ENCODE assay signal across 34 cellular contexts in the genomic region with DNA sequence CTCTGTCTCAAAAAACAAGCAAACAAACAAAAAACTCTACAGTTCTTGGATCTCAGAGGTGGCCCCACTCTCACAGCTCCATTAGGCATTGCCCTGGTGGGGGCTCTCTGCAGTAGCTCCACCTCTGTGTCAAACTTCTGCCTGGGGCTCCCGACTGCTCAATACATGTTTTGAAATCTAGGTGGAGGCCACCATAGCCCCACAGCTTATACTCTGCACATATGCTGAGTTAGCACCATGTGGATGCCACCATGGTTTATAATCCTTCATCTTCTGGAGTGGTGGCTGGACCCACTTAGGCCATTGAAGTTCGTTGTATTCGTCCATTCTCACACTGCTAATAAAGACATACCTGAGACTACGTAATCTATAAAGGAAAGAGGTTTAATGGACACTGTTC.
"Had no signal": no experiment of that assay in that cellular context is flagged by ENCODE, and none has a peak within 500 bp of the region (broad histone marks: within the 10 kb centered on the region; RNA-seq: fewer than 3 reads in every experiment).

No MANE protein-coding gene starts in this region.

- H3K27ac Mint-ChIP-seq: activated B cell treated with CpG ODN at 0.5 μM for 24 hours; activated CD4-positive, alpha-beta memory T cell treated with anti-CD3 and anti-CD28 coated beads for 36 hours; activated CD4-positive, alpha-beta T cell treated with anti-CD3 and anti-CD28 coated beads, Interleukin-2, amount 10 ng/mL, durations not matched to agents 24 days and 14 days; activated CD8-positive, alpha-beta T cell treated with anti-CD3 and anti-CD28 coated beads for 36 hours; activated naive CD4-positive, alpha-beta T cell treated with anti-CD3 and anti-CD28 coated beads for 36 hours; activated naive CD8-positive, alpha-beta T cell treated with anti-CD3 and anti-CD28 coated beads for 36 hours; activated T-cell treated with anti-CD3 and anti-CD28 coated beads, Interleukin-2, amount 50 U/mL, for 72 hours; activated T-helper 1 cell treated with anti-CD3 and anti-CD28 coated beads, Interleukin-12 subunit alpha, Interleukin-12 subunit beta, Interleukin-2, Interleukin-4 antibody, amounts not matched to agents 30 ng/mL and 10 ng/mL and 1 ng/mL, durations not matched to agents 14 hours and 24 hours and 36 hours; activated T-helper 17 cell treated with anti-CD3 and anti-CD28 coated beads, Interleukin-2, amount 50 U/mL, for 72 hours; T-helper 1 cell treated with Interleukin-12 subunit alpha and Interleukin-12 subunit beta and Interleukin-4 antibody, amounts not matched to agents 30 μg/mL and 1 μg/mL, for 36 hours; T-helper 2 cell treated with Interferon-gamma antibody and Interleukin-4, amounts not matched to agents 5 μg/mL and 100 μg/mL, for 36 hours had no signal

- H3K4me3 ChIP-seq: adrenal gland, body of pancreas, breast epithelium had no signal

- H3K36me3 Mint-ChIP-seq: activated CD4-positive, alpha-beta memory T cell treated with anti-CD3 and anti-CD28 coated beads for 36 hours; activated naive CD4-positive, alpha-beta T cell treated with anti-CD3 and anti-CD28 coated beads, Interleukin-2, amount 50 U/mL, for 72 hours; activated naive CD8-positive, alpha-beta T cell treated with anti-CD3 and anti-CD28 coated beads for 36 hours had no signal

- H3K4me1 ChIP-seq: adrenal gland, body of pancreas, breast epithelium had no signal

- H3K9me3 ChIP-seq: adrenal gland, body of pancreas, breast epithelium had no signal

- H3K36me3 ChIP-seq: adrenal gland, brain microvascular endothelial cell, breast epithelium had no signal

- H3K4me3 Mint-ChIP-seq: activated B cell treated with CpG ODN at 0.5 μM for 24 hours; activated CD4-positive, alpha-beta memory T cell treated with anti-CD3 and anti-CD28 coated beads for 36 hours; activated CD4-positive, alpha-beta T cell treated with anti-CD3 and anti-CD28 coated beads, Interleukin-2, amount 10 ng/mL, durations not matched to agents 24 days and 14 days; activated CD8-positive, alpha-beta T cell treated with anti-CD3 and anti-CD28 coated beads for 36 hours; activated naive CD4-positive, alpha-beta T cell treated with anti-CD3 and anti-CD28 coated beads for 36 hours; activated naive CD8-positive, alpha-beta T cell treated with anti-CD3 and anti-CD28 coated beads for 36 hours; activated T-cell treated with anti-CD3 and anti-CD28 coated beads, Interleukin-2, amount 50 U/mL, for 4 hours; activated T-cell treated with anti-CD3 and anti-CD28 coated beads, Interleukin-2, amount 50 U/mL, for 72 hours; activated T-helper 1 cell treated with anti-CD3 and anti-CD28 coated beads, Interleukin-12 subunit alpha, Interleukin-12 subunit beta, Interleukin-2, Interleukin-4 antibody, amounts not matched to agents 30 ng/mL and 10 ng/mL and 1 ng/mL, durations not matched to agents 14 hours and 24 hours and 36 hours; activated T-helper 17 cell treated with anti-CD3 and anti-CD28 coated beads, Interleukin-2, amount 50 U/mL, for 72 hours; T-helper 1 cell treated with Interleukin-12 subunit alpha and Interleukin-12 subunit beta and Interleukin-4 antibody, amounts not matched to agents 30 μg/mL and 1 μg/mL, for 36 hours; T-helper 2 cell treated with Interferon-gamma antibody and Interleukin-4, amounts not matched to agents 5 μg/mL and 100 μg/mL, for 36 hours had no signal

- H3K27me3 Mint-ChIP-seq: activated B cell treated with CpG ODN at 0.5 μM for 24 hours; activated CD4-positive, alpha-beta memory T cell treated with anti-CD3 and anti-CD28 coated beads for 36 hours; activated CD4-positive, alpha-beta T cell treated with anti-CD3 and anti-CD28 coated beads, Interleukin-2, amount 10 ng/mL, durations not matched to agents 24 days and 14 days; activated CD8-positive, alpha-beta T cell treated with anti-CD3 and anti-CD28 coated beads for 36 hours; activated T-helper 17 cell treated with anti-CD3 and anti-CD28 coated beads, Interleukin-2, amount 50 U/mL, for 72 hours had no signal

- ATAC-seq: activated CD8-positive, alpha-beta T cell treated with anti-CD3 and anti-CD28 coated beads for 36 hours; activated naive CD4-positive, alpha-beta T cell treated with anti-CD3 and anti-CD28 coated beads, Interleukin-2, amount 50 U/mL, for 72 hours; activated T-cell treated with anti-CD3 and anti-CD28 coated beads, Interleukin-2, amount 50 U/mL, for 4 hours; activated T-cell treated with anti-CD3 and anti-CD28 coated beads, Interleukin-2, amount 50 U/mL, for 72 hours; activated T-helper 17 cell treated with anti-CD3 and anti-CD28 coated beads, Interleukin-2, amount 50 U/mL, for 72 hours; body of pancreas had no signal

- H3K4me1 Mint-ChIP-seq: activated B cell treated with CpG ODN at 0.5 μM for 24 hours; activated CD4-positive, alpha-beta T cell treated with anti-CD3 and anti-CD28 coated beads, Interleukin-2, amount 10 ng/mL, durations not matched to agents 24 days and 14 days; activated naive CD8-positive, alpha-beta T cell treated with anti-CD3 and anti-CD28 coated beads for 36 hours; activated T-helper 17 cell treated with anti-CD3 and anti-CD28 coated beads, Interleukin-2, amount 50 U/mL, for 72 hours had no signal

- DNase-seq: activated B cell treated with CpG ODN at 0.5 μM for 24 hours; activated CD4-positive, alpha-beta memory T cell treated with anti-CD3 and anti-CD28 coated beads for 36 hours; activated CD4-positive, alpha-beta T cell treated with anti-CD3 and anti-CD28 coated beads for 4 hours; activated CD4-positive, alpha-beta T cell treated with anti-CD3 and anti-CD28 coated beads, Interleukin-2, amount 10 ng/mL, durations not matched to agents 24 days and 14 days; activated CD4-positive, alpha-beta T cell treated with anti-CD3 and anti-CD28 coated beads, Interleukin-2, amount 50 U/mL, for 1 hour; activated CD4-positive, alpha-beta T cell treated with anti-CD3 and anti-CD28 coated beads, Interleukin-2, amount 50 U/mL, for 4 hours; activated CD4-positive, CD25-positive, alpha-beta regulatory T cell treated with anti-CD3 and anti-CD28 coated beads, Interleukin-2, amount 50 U/mL, for 72 hours; activated CD8-positive, alpha-beta T cell treated with anti-CD3 and anti-CD28 coated beads for 36 hours; activated gamma-delta T cell treated with Interleukin-2 at 50 U/mL for 16 hours; activated naive CD4-positive, alpha-beta T cell; activated naive CD4-positive, alpha-beta T cell treated with anti-CD3 and anti-CD28 coated beads for 36 hours; activated naive CD4-positive, alpha-beta T cell treated with anti-CD3 and anti-CD28 coated beads, Interleukin-2, amount 50 U/mL, for 16 hours; activated naive CD8-positive, alpha-beta T cell treated with anti-CD3 and anti-CD28 coated beads for 36 hours; activated T-cell treated with anti-CD3 and anti-CD28 coated beads for 4 hours; activated T-cell treated with anti-CD3 and anti-CD28 coated beads, Interleukin-2, amount 50 U/mL, for 1 hour; activated T-cell treated with anti-CD3 and anti-CD28 coated beads, Interleukin-2, amount 50 U/mL, for 4 hours; activated T-cell treated with anti-CD3 and anti-CD28 coated beads, Interleukin-2, amount 50 U/mL, for 72 hours; amniotic stem cell; aorta; body of pancreas; brain microvascular endothelial cell; central memory CD4-positive, alpha-beta T cell; SW 1271; T-helper 1 cell; T-helper 2 cell; T-helper 9 cell had no signal

- H3K27me3 ChIP-seq: adrenal gland, body of pancreas, brain microvascular endothelial cell, breast epithelium had no signal

- H3K27ac ChIP-seq: adrenal gland, body of pancreas, brain microvascular endothelial cell, breast epithelium, VCaP had no signal

- H3K9me3 Mint-ChIP-seq: activated B cell treated with CpG ODN at 0.5 μM for 24 hours; activated CD4-positive, alpha-beta memory T cell treated with anti-CD3 and anti-CD28 coated beads for 36 hours; activated CD8-positive, alpha-beta T cell treated with anti-CD3 and anti-CD28 coated beads for 36 hours; activated naive CD4-positive, alpha-beta T cell treated with anti-CD3 and anti-CD28 coated beads for 36 hours; activated naive CD4-positive, alpha-beta T cell treated with anti-CD3 and anti-CD28 coated beads, Interleukin-2, amount 50 U/mL, for 72 hours; activated naive CD8-positive, alpha-beta T cell treated with anti-CD3 and anti-CD28 coated beads for 36 hours; activated T-cell treated with anti-CD3 and anti-CD28 coated beads, Interleukin-2, amount 50 U/mL, for 4 hours; activated T-helper 1 cell treated with anti-CD3 and anti-CD28 coated beads, Interleukin-12 subunit alpha, Interleukin-12 subunit beta, Interleukin-2, Interleukin-4 antibody, amounts not matched to agents 30 ng/mL and 10 ng/mL and 1 ng/mL, durations not matched to agents 14 hours and 24 hours and 36 hours; activated T-helper 17 cell treated with anti-CD3 and anti-CD28 coated beads, Interleukin-2, amount 50 U/mL, for 72 hours had no signal
